Comparison of ENCODE assay signal across 10 cellular contexts in the genomic region with DNA sequence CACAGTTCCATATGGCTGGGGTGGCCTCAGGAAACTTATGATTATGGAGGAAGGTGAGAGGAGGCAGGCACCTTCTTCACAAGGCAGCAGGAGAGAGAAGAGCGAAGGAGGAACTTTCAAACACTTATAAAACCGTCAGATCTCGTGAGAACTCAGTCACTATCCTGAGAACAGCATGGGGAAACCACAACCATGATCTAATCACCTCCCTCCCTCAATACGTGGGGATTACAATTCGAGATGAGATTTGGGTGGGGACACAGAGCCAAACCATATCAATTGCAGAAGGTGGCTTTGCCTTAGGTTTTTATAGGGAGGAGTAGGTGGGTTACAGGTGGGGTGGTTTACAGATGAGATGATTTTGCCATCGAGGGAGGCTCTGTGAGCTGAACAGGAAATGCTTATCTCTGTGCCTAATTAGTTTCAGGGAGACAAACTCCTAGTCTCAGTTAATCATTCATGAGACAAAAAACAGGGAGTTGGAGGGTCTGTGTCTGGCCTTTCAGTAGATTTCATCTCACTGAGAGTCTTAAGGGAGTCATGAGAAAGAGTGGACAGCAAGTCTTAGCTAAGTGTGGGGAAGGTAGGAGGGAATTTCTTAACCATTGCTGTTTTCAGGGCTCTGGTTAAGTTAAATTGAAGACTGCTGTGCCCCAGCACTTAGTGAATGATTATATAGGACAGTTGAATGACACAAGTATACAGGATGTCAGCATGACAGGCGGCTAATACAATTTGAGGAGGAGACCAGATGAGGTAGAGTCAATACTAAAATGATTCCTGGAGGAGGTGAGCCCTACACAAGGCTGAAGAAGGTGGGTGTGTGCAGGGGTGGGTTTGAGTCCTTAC. TPM values are rescaled to one million over a fixed set of nuclear protein-coding genes. Genes with fewer than 3 reads are reported as not detected.
DNase-seq lines count a peak whose midpoint lies in the region; ATAC-seq and TF ChIP-seq lines count a peak whose summit lies in the region.
"Had no signal": no experiment of that assay in that cellular context is flagged by ENCODE, and none has a peak within 500 bp of the region (broad histone marks: within the 10 kb centered on the region; RNA-seq: fewer than 3 reads in every experiment).

No MANE protein-coding gene starts in this region.

- ATAC-seq in GM18909 (IDR thresholded peaks at IDR 0.05; ENCODE audit: poor library complexity, unreplicated experiment) (peak; percentile 81), HG02840 (IDR thresholded peaks at IDR 0.05; ENCODE audit: low FRiP score, unreplicated experiment) (peak; percentile 49), GM18867 (IDR thresholded peaks at IDR 0.05; ENCODE audit: unreplicated experiment) (no peak)

- H3K9me3 Mint-ChIP-seq in progenitor cell of endocrine pancreas (ENCODE audit: low read depth), result peaks cover 3% of the 10 kb centered on the region

- H3K36me3 Mint-ChIP-seq in progenitor cell of endocrine pancreas (ENCODE audit: insufficient read depth), result no peaks in the 10 kb centered on the region

- H3K27ac Mint-ChIP-seq in progenitor cell of endocrine pancreas, result peak overlapping the region; percentile 49

- H3K27me3 Mint-ChIP-seq in progenitor cell of endocrine pancreas, result peaks cover 5% of the 10 kb centered on the region

- in situ Hi-C loops in brain microvascular endothelial cell (cut with HindIII; ENCODE audit: low pct_ligation_motif_present, low sequenced_read_pairs), result no loop called here

- H3K36me3 ChIP-seq in brain microvascular endothelial cell (replicated peaks), result no peaks in the 10 kb centered on the region
- H3K36me3 ChIP-seq: MG63 had no signal

- peak overlapping the region; percentile 15 for H3K4me3 Mint-ChIP-seq in progenitor cell of endocrine pancreas (ENCODE audit: low read depth)

- H3K4me3 ChIP-seq in brain microvascular endothelial cell (ENCODE audit: low read depth, low read length), result no peak overlapping the region
- H3K4me3 ChIP-seq: MG63 had no signal

- peak overlapping the region; percentile 79 for H3K27ac ChIP-seq in brain microvascular endothelial cell
- H3K27ac ChIP-seq: VCaP had no signal

- H3K4me1 Mint-ChIP-seq in progenitor cell of endocrine pancreas (ENCODE audit: low read depth), result peaks cover 18% of the 10 kb centered on the region

- no peaks in the 10 kb centered on the region for H3K27me3 ChIP-seq in brain microvascular endothelial cell (replicated peaks)
- H3K27me3 ChIP-seq: MG63 had no signal

- no peak for TF ChIP-seq CTCF in brain microvascular endothelial cell (IDR thresholded peaks at IDR 0.05; ENCODE audit: low read depth, low read length, missing control alignments)
- no peak for TF ChIP-seq CTCF in progenitor cell of endocrine pancreas (IDR thresholded peaks at IDR 0.05; ENCODE audit: unreplicated experiment)

- DNase-seq in brain microvascular endothelial cell (no peak), progenitor cell of endocrine pancreas (ENCODE audit: low spot score, unreplicated experiment) (no peak), iPS-NIHi7 (ENCODE audit: extremely low spot score) (no peak)
- no peak for DNase-seq in activated CD4-positive, CD25-positive, alpha-beta regulatory T cell treated with anti-CD3 and anti-CD28 coated beads, Interleukin-2, amount 50 U/mL, for 72 hours
- no peak for DNase-seq in central memory CD4-positive, alpha-beta T cell

RNA-seq across cellular contexts. Expression of gene CWC15, which starts 47.7 kb away (rescaled TPM):
- 74.7 and 74.9 TPM in 2 replicates for total RNA-seq in progenitor cell of endocrine pancreas

RNA-seq across cellular contexts. Expression of gene KDM4D, which starts 47.9 kb away (rescaled TPM):
- 1.2 and 1.4 TPM in 2 replicates for total RNA-seq in progenitor cell of endocrine pancreas
